Comparison of ENCODE assay signal across 7 cellular contexts in the genomic region with DNA sequence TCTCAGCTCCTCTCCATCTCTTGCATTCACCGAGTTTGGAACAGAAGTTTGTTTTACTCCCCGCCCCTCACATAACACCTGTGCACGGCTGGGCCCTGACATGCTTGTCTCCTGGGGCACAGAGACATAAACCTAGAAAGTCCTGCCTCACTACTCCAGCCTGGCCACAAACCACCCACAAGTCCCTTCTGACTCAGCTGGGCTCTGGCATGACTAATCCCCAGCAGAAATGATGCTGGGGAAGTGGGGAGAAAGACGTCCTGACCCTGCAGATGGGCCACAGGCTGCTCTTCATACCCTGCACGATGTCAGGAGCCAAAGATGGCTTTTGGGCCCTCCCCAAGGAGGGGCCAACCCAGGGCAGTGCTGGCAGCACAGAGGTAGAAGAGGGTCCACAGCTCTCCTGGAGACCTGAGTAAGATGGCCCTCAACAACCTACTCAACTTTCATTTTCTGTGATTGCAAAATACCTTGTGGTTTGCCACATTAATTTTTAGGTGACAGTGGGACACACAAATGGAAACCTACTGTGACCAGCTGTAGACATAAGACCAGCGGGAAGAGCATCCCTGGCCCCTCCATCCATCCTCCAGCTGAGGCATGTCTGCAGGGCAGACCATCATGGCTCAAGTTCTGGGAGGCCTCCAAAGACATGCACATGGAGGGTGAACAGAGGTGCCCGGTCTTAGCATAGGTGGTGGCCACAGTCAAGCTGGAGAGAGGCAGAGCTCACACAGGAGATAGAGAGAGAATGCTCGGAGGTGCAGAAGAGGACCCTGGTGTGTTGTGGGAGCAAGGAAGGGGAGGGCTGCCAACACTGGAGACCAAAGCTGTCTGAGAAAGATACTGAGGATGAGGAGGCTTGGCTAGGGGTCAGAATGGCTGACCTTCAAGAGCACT. TPM values are rescaled to one million over a fixed set of nuclear protein-coding genes. Genes with fewer than 3 reads are reported as not detected.
A peak's percentile ranks its signal among the peaks of the same experiment; 100 is the strongest.
DNase-seq lines count a peak whose midpoint lies in the region; ATAC-seq, FAIRE-seq and TF ChIP-seq lines count a peak whose summit lies in the region.

No MANE protein-coding gene starts in this region.

- no peak for TF ChIP-seq CTCF in natural killer cell (IDR thresholded peaks at IDR 0.05)
- TF ChIP-seq CTCF in tibial artery (IDR thresholded peaks at IDR 0.05), result no peak

- no peak overlapping the region for H3K4me3 Mint-ChIP-seq in activated naive CD4-positive, alpha-beta T cell treated with anti-CD3 and anti-CD28 coated beads, Interleukin-2, amount 10 ng/mL, durations not matched to agents 7 days and 5 days
- peak overlapping the region; percentile 86 for H3K4me3 Mint-ChIP-seq in natural killer cell

- H3K36me3 Mint-ChIP-seq in activated naive CD4-positive, alpha-beta T cell treated with anti-CD3 and anti-CD28 coated beads, Interleukin-2, amount 10 ng/mL, durations not matched to agents 7 days and 5 days, result peaks cover 57% of the 10 kb centered on the region
- H3K36me3 Mint-ChIP-seq in natural killer cell, result no peaks in the 10 kb centered on the region

- H3K4me1 Mint-ChIP-seq in activated naive CD4-positive, alpha-beta T cell treated with anti-CD3 and anti-CD28 coated beads, Interleukin-2, amount 10 ng/mL, durations not matched to agents 7 days and 5 days, result peaks cover 61% of the 10 kb centered on the region
- H3K4me1 Mint-ChIP-seq in natural killer cell, result peaks cover 51 to 54% of the 10 kb centered on the region in 2 donors

- H3K27ac Mint-ChIP-seq in activated naive CD4-positive, alpha-beta T cell treated with anti-CD3 and anti-CD28 coated beads, Interleukin-2, amount 10 ng/mL, durations not matched to agents 7 days and 5 days, result peak overlapping the region; percentile 80
- H3K27ac Mint-ChIP-seq in natural killer cell, result peak overlapping the region; percentile 88 to 96

- peak; percentile 85 for FAIRE-seq in RCC 7860 (lab: Jason Lieb, UNC)

- no peaks in the 10 kb centered on the region for H3K27me3 ChIP-seq in tibial artery

- H3K36me3 ChIP-seq in tibial artery, result peaks cover 10 to 47% (median 42%) of the 10 kb centered on the region in 3 donors

- intact Hi-C loops in natural killer cell (cut with micrococcal nuclease) (no loop called here), tibial artery (cut with DNase I; ENCODE audit: low total_unique reads) (loop anchor here (10.0 kb wide), 1 partner anchor 73 kb away; no protein-coding TSS in a partner anchor)

- peaks cover 7 to 30% (median 18%) of the 10 kb centered on the region in 4 donors for H3K4me1 ChIP-seq in tibial artery

- H3K9me3 ChIP-seq in tibial artery, result no peaks in the 10 kb centered on the region

- no peaks in the 10 kb centered on the region for H3K27me3 Mint-ChIP-seq in activated naive CD4-positive, alpha-beta T cell treated with anti-CD3 and anti-CD28 coated beads, Interleukin-2, amount 10 ng/mL, durations not matched to agents 7 days and 5 days
- no peaks in the 10 kb centered on the region for H3K27me3 Mint-ChIP-seq in natural killer cell (ENCODE audit: low read depth in 2 of 2)

- ATAC-seq in GM19023 (IDR thresholded peaks at IDR 0.05; ENCODE audit: unreplicated experiment) (peak; percentile 95), HG03045 (IDR thresholded peaks at IDR 0.05; ENCODE audit: unreplicated experiment) (peak; percentile 92), natural killer cell (peak; percentile 57 to 61 (median 59))

- DNase-seq in RCC 7860 (ENCODE audit: low spot score) (peak; percentile 74), natural killer cell (peak; percentile 50), tibial artery (no peak), NCI-H2081 treated with DMSO at 0.1 percent for 48 hours (lab: John Stamatoyannopoulos, UW) (no peak)
- DNase-seq in activated naive CD4-positive, alpha-beta T cell treated with anti-CD3 and anti-CD28 coated beads, Interleukin-2, amount 10 ng/mL, durations not matched to agents 7 days and 5 days, result peak; percentile 76

- no peak overlapping the region for H3K4me3 ChIP-seq in tibial artery

- no peak overlapping the region for H3K27ac ChIP-seq in tibial artery

- CTCF ChIA-PET in activated naive CD4-positive, alpha-beta T cell treated with anti-CD3 and anti-CD28 coated beads, Interleukin-2, amount 10 ng/mL, durations not matched to agents 7 days and 5 days (lab: Charles Lee), result interaction anchor here (0.6 to 1.7 kb wide), 8 partner anchors 11 to 162 kb away, joined by 3 to 7 read pairs (median 4); no protein-coding TSS in a partner anchor

- no peaks in the 10 kb centered on the region for H3K9me3 Mint-ChIP-seq in activated naive CD4-positive, alpha-beta T cell treated with anti-CD3 and anti-CD28 coated beads, Interleukin-2, amount 10 ng/mL, durations not matched to agents 7 days and 5 days
- no peaks in the 10 kb centered on the region for H3K9me3 Mint-ChIP-seq in natural killer cell

RNA-seq across cellular contexts. Expression of gene DNMT3A, which starts 40.0 kb away (rescaled TPM):
- total RNA-seq in natural killer cell, result 10 to 100 TPM; 36.3 to 60.7 (median 45.2) TPM

Comparison
In these comparisons a context has a peak if more than half of its experiments do, and no peak if none do; other contexts are left out.
1. DNase-seq: peak in RCC 7860 (single experiment), activated naive CD4-positive, alpha-beta T cell treated with anti-CD3 and anti-CD28 coated beads, Interleukin-2, amount 10 ng/mL, durations not matched to agents 7 days and 5 days (single experiment) and natural killer cell (single experiment); none in tibial artery (0 of 2) and NCI-H2081 treated with DMSO at 0.1 percent for 48 hours (single experiment).
2. Peak in every context shown above with its lines, with median percentiles within 50 percentile points of each other: ATAC-seq.